ENCODE assay signal across 8 cellular contexts in genomic region chr19:44689290-44690130, GRCh38. TPM values are rescaled to one million over a fixed set of nuclear protein-coding genes. Genes with fewer than 3 reads are reported as not detected.
DNase-seq lines count a peak whose midpoint lies in the region; ATAC-seq and TF ChIP-seq lines count a peak whose summit lies in the region.

No MANE protein-coding gene starts in this region.

- H3K4me3 ChIP-seq in IMR-90 (ENCODE audit: insufficient read depth, low read depth, low read length): no peak overlapping the region
- no peak overlapping the region for H3K4me3 ChIP-seq in upper lobe of left lung

- H4K20me1 ChIP-seq in IMR-90 (ENCODE audit: insufficient read depth, low read length): no peaks in the 10 kb centered on the region

- no peak overlapping the region for H3K4me3 Mint-ChIP-seq in Calu3 (ENCODE audit: low read depth, unreplicated experiment)

- peak overlapping the region; percentile 84 for H2AFZ ChIP-seq in IMR-90 (replicated peaks; ENCODE audit: low read length, poor library complexity)

- H3K56ac ChIP-seq in IMR-90 (ENCODE audit: extremely low read depth, insufficient read depth, low read length): no peak overlapping the region

- no peak overlapping the region for H3K9ac ChIP-seq in IMR-90 (ENCODE audit: low read depth, low read length)

- H2BK5ac ChIP-seq in IMR-90 (ENCODE audit: low read depth, low read length, poor library complexity, severe bottlenecking): no peak overlapping the region

- peak overlapping the region; percentile 14 for H3K27ac Mint-ChIP-seq in Calu3 (ENCODE audit: unreplicated experiment)

- H3K27me3 Mint-ChIP-seq in Calu3 (ENCODE audit: unreplicated experiment): no peaks in the 10 kb centered on the region

- dilution Hi-C loops in IMR-90 (cut with HindIII; ENCODE audit: low sequenced_read_pairs, unreplicated experiment): no loop called here

- H3K36me3 Mint-ChIP-seq in Calu3 (ENCODE audit: insufficient read depth, unreplicated experiment): peaks cover 55% of the 10 kb centered on the region

- H3K36me3 ChIP-seq in IMR-90 (ENCODE audit: control insufficient read depth, insufficient read depth, low read length) (no peaks in the 10 kb centered on the region), upper lobe of left lung (no peaks in the 10 kb centered on the region)

- peak overlapping the region; percentile 54; the same call in 1 of the 3 replicates for H2BK15ac ChIP-seq in IMR-90 (ENCODE audit: low read depth, low read length)

- peak overlapping the region; percentile 71 for H2BK120ac ChIP-seq in IMR-90 (ENCODE audit: low read depth, low read length)

- TF ChIP-seq CTCF in Calu3 (IDR thresholded peaks at IDR 0.05; ENCODE audit: unreplicated experiment) (peak; percentile 99), IMR-90 (conservative IDR thresholded peaks at IDR 0.05; ENCODE audit: low read depth, low read length) (peak; percentile 86), upper lobe of left lung (IDR thresholded peaks at IDR 0.05) (peak; percentile 83 to 91 (median 90))

- peak overlapping the region; percentile 78 for H2AK5ac ChIP-seq in IMR-90 (ENCODE audit: low read depth, low read length)

- H3K9me3 ChIP-seq in IMR-90 (ENCODE audit: control insufficient read depth, insufficient read depth, low read length): no peaks in the 10 kb centered on the region
- H3K9me3 ChIP-seq in upper lobe of left lung: no peaks in the 10 kb centered on the region

- H3K79me1 ChIP-seq in IMR-90 (ENCODE audit: low read depth in 1 of 2, low read length in 2 of 2): 0 out of 4 replicates have a peak, but pooled peaks cover 0 to 3% of the 10 kb centered on the region in 2 experiments

- intact Hi-C loops in Calu3 (cut with micrococcal nuclease; ENCODE audit: unreplicated experiment) (loop anchor here (1.0 to 5.0 kb wide), 3 partner anchors 33 to 155 kb away; no protein-coding TSS in a partner anchor), IMR-90 (cut with micrococcal nuclease) (loop anchor here (1.0 kb wide), 1 partner anchor 81 kb away; no protein-coding TSS in a partner anchor)

- peak overlapping the region; percentile 27 for H4K91ac ChIP-seq in IMR-90 (ENCODE audit: insufficient read depth, low read depth, low read length)

- H3K27ac ChIP-seq in IMR-90 (ENCODE audit: insufficient read depth, low read length) (no peak overlapping the region), upper lobe of left lung (peak overlapping the region in 3 of 4 donors; percentile 36 to 65 (median 40))

- no peak for TF ChIP-seq POLR2A in IMR-90 (IDR thresholded peaks at IDR 0.05; ENCODE audit: low read depth, low read length)
- TF ChIP-seq POLR2A in upper lobe of left lung (IDR thresholded peaks at IDR 0.05): no peak

- H3K23ac ChIP-seq in IMR-90 (ENCODE audit: low read depth, low read length): no peak overlapping the region

- peaks cover 3% of the 10 kb centered on the region for H3K9me3 Mint-ChIP-seq in Calu3 (ENCODE audit: low read depth, unreplicated experiment)

- CTCF ChIA-PET in Calu3 (lab: Charles Lee) (interaction anchor here (0.7 to 5.3 kb wide), 9 partner anchors 33 to 156 kb away, joined by 3 to 27 read pairs (median 4); partner anchors contain the start of gene NECTIN2), IMR-90 (lab: Yijun Ruan, JAX) (interaction anchor here (0.5 to 2.3 kb wide), 7 partner anchors 28 to 97 kb away, joined by 3 to 8 read pairs (median 3); no protein-coding TSS in a partner anchor)

- BruUV-seq in Calu3 (replicated peaks; lab: Mats Ljungman, UMichigan) (no TSS peak), IMR-90 (replicated peaks; lab: Mats Ljungman, UMichigan) (no TSS peak)

- H3K14ac ChIP-seq in IMR-90 (replicated peaks; ENCODE audit: low read depth, low read length): no peak overlapping the region

- no peak for TF ChIP-seq EP300 in upper lobe of left lung (IDR thresholded peaks at IDR 0.05)

- peak overlapping the region; percentile 63; the same call in 1 of the 2 replicates for H2BK20ac ChIP-seq in IMR-90 (ENCODE audit: low read depth, low read length)

- peak; percentile 62 for ATAC-seq in IMR-90 (ENCODE audit: low read depth)
- peak; percentile 72 for ATAC-seq in upper lobe of left lung (ENCODE audit: low FRiP score in 2 of 2)
- no peak for ATAC-seq in HG02973 (IDR thresholded peaks at IDR 0.05; ENCODE audit: unreplicated experiment)

- H2AK9ac ChIP-seq in IMR-90 (replicated peaks; ENCODE audit: low read depth, low read length, poor library complexity): peak overlapping the region; percentile 84

- in situ Hi-C loops in IMR-90 (cut with MboI; ENCODE audit: low sequenced_read_pairs): loop anchor here (10.0 kb wide), 1 partner anchor 265 kb away; the partner anchor contains the start of gene CLPTM1

- H3K18ac ChIP-seq in IMR-90 (ENCODE audit: low read depth, low read length): no peak overlapping the region

- H3K4me2 ChIP-seq in IMR-90 (ENCODE audit: low read depth, low read length): no peak overlapping the region

- no peak overlapping the region for H4K5ac ChIP-seq in IMR-90 (ENCODE audit: low read depth, low read length)

- peaks cover 4% of the 10 kb centered on the region for H3K9me1 ChIP-seq in IMR-90 (ENCODE audit: insufficient read depth, low read length)

- 68% methylated on average over 4 of the region's 11 CpGs; no CpG with 5 or more reads in 1 of the 2 experiments for WGBS in IMR-90 (ENCODE audit: extremely low coverage in 2 of 2, insufficient read length in 1 of 2), 2 experiments
- WGBS in upper lobe of left lung, 2 donors: 40 to 47% methylated on average over 10 to 11 of the region's 11 CpGs

- H4K8ac ChIP-seq in IMR-90 (ENCODE audit: low read depth in 2 of 2, low read length in 2 of 2): peak overlapping the region in 1 of 2 experiments; percentile 37; a peak in 1 of 4 replicates

- H3K27me3 ChIP-seq in IMR-90 (ENCODE audit: control insufficient read depth, insufficient read depth, low read length): no peaks in the 10 kb centered on the region
- no peaks in the 10 kb centered on the region for H3K27me3 ChIP-seq in upper lobe of left lung

- H3K4ac ChIP-seq in IMR-90 (ENCODE audit: low read depth, low read length): peak overlapping the region; percentile 79

- H3K4me1 ChIP-seq in IMR-90 (ENCODE audit: control insufficient read depth, insufficient read depth, low read length) (peaks cover 8% of the 10 kb centered on the region), upper lobe of left lung (peaks cover 46 to 72% (median 59%) of the 10 kb centered on the region in 4 donors)

- DNase-seq in Calu3: peak; percentile 91
- DNase-seq in IMR-90: peak; percentile 72
- peak; percentile 27 for DNase-seq in SHP77 treated with DMSO at 0.1 percent for 48 hours (lab: John Stamatoyannopoulos, UW)
- peak; percentile 71 for DNase-seq in activated gamma-delta T cell treated with anti-CD3 and anti-CD28 coated beads, Interleukin-2, amount 50 U/mL, for 16 hours (ENCODE audit: low read depth)
- DNase-seq in globus pallidus (ENCODE audit: low spot score): peak; percentile 31
- DNase-seq in pons (ENCODE audit: low spot score): peak; percentile 32
- peak; percentile 61 to 74 for DNase-seq in upper lobe of left lung

- TF ChIP-seq RAD21 in IMR-90 (IDR thresholded peaks at IDR 0.05; ENCODE audit: low read length): peak; percentile 82

- POLR2A ChIA-PET in IMR-90 (lab: Charles Lee; ENCODE audit: unreplicated experiment): no interaction called here

- peaks cover 62% of the 10 kb centered on the region for H3K4me1 Mint-ChIP-seq in Calu3 (ENCODE audit: low read depth, unreplicated experiment)

TF ChIP-seq in IMR-90, 13 proteins besides CTCF, POLR2A, EP300 and RAD21:
- TF ChIP-seq MAZ (IDR thresholded peaks at IDR 0.05; ENCODE audit: borderline replicate concordance, low read depth, low read length) (0 out of 2 replicates have a peak, but pooled peaks have one; percentile 26), NFE2L2 (IDR thresholded peaks at IDR 0.05; ENCODE audit: low read depth, low read length) (no peak), BHLHE40 (IDR thresholded peaks at IDR 0.05; ENCODE audit: low read depth, low read length) (no peak), SMC3 (IDR thresholded peaks at IDR 0.05; ENCODE audit: low read depth, low read length) (peak; percentile 75), CEBPB (IDR thresholded peaks at IDR 0.05; ENCODE audit: low read depth, low read length) (peak; percentile 10; the same call in 1 of the 2 replicates), MXI1 (IDR thresholded peaks at IDR 0.05; ENCODE audit: borderline replicate concordance, low read depth, low read length) (no peak)

RNA-seq across cellular contexts. Expression of gene CEACAM16, which starts 9.4 kb away (rescaled TPM):
- total RNA-seq in Calu3 (2022) (0.38 TPM in 1 of 2 replicates, not detected in the other), IMR-90 (2012; rRNA removed) (not detected in 2 replicates), upper lobe of left lung (not detected)
- polyA plus RNA-seq in IMR-90 (2012; rRNA removed): not detected in 2 replicates
- not detected in 2 replicates for polyA plus RNA-seq in IMR-90 (2012; cell fraction: cytosol; rRNA removed)
- not detected in 2 replicates for polyA plus RNA-seq in IMR-90 (2012; cell fraction: nucleus; rRNA removed; ENCODE audit: low replicate concordance)

RNA-seq across cellular contexts. Expression of gene CEACAM19, which starts 18.2 kb away (rescaled TPM):
- total RNA-seq in Calu3 (2022): 66.2 and 67.8 TPM in 2 replicates
- 0.56 and 0.72 TPM in 2 replicates for total RNA-seq in IMR-90 (2012; rRNA removed)
- 9.3 and 10.3 TPM in 2 replicates for polyA plus RNA-seq in IMR-90 (2012; rRNA removed)
- polyA plus RNA-seq in IMR-90 (2012; cell fraction: cytosol; rRNA removed): 2.6 and 5.9 TPM in 2 replicates
- polyA plus RNA-seq in IMR-90 (2012; cell fraction: nucleus; rRNA removed; ENCODE audit: low replicate concordance): 70.3 and 80.1 TPM in 2 replicates
- 10 to 100 TPM in 2 of 6 donors, 1 to 10 TPM in 4; 2.8 to 13.6 (median 7.2) TPM for total RNA-seq in upper lobe of left lung

RNA-seq across cellular contexts. Expression of gene PVR, which starts 45.8 kb away (rescaled TPM):
- total RNA-seq in Calu3 (2022): 176 and 215 TPM in 2 replicates
- total RNA-seq in IMR-90 (2012; rRNA removed): 93.0 and 106 TPM in 2 replicates
- polyA plus RNA-seq in IMR-90 (2012; rRNA removed): 117 and 122 TPM in 2 replicates
- 62.8 and 141 TPM in 2 replicates for polyA plus RNA-seq in IMR-90 (2012; cell fraction: cytosol; rRNA removed)
- 130 and 154 TPM in 2 replicates for polyA plus RNA-seq in IMR-90 (2012; cell fraction: nucleus; rRNA removed; ENCODE audit: low replicate concordance)
- 10 to 100 TPM; 40.5 to 89.7 (median 44.2) TPM for total RNA-seq in upper lobe of left lung

RNA-seq across cellular contexts. Expression of gene BCL3, which starts 59.0 kb away (rescaled TPM):
- total RNA-seq in Calu3 (2022): 37.7 and 41.5 TPM in 2 replicates
- total RNA-seq in IMR-90 (2012; rRNA removed): 1.6 and 1.9 TPM in 2 replicates
- polyA plus RNA-seq in IMR-90 (2012; rRNA removed): 24.1 and 26.0 TPM in 2 replicates
- polyA plus RNA-seq in IMR-90 (2012; cell fraction: cytosol; rRNA removed): 26.7 and 52.5 TPM in 2 replicates
- polyA plus RNA-seq in IMR-90 (2012; cell fraction: nucleus; rRNA removed; ENCODE audit: low replicate concordance): 76.1 and 110 TPM in 2 replicates
- 100 to 1,000 TPM in 2 of 6 donors, 10 to 100 TPM in 4; 31.1 to 114 (median 71.6) TPM for total RNA-seq in upper lobe of left lung

Comparison
In these comparisons a context has a peak if more than half of its experiments do, and no peak if none do; other contexts are left out.
1. DNase-seq: peak in every context shown above with its lines; median percentile 91 in Calu3; 72 in IMR-90; 71 in activated gamma-delta T cell treated with anti-CD3 and anti-CD28 coated beads, Interleukin-2, amount 50 U/mL, for 16 hours; 68 in upper lobe of left lung; 32 in pons; 31 in globus pallidus; 27 in SHP77 treated with DMSO at 0.1 percent for 48 hours.